29 cellular contexts compared by ENCODE assay signal in the genomic region with DNA sequence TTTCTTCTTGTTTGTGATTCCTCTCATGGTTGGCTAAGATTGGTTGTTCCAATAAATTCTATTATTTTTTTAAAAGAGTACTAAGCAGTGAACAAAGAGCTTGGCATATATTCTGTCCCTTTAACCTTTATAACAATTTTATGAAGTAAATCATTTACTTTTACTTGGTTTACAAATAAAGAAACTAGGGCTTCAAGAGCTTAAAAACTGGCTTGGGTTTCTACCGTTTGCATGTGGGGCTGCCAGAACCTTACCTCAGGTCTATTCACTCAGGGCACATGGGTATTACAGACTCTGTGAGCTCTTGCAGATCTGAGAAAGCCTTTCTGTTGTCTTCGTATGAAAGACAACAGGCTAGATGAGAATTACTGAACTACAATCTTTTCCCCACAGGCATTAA.
"Had no signal": no experiment of that assay in that cellular context is flagged by ENCODE, and none has a peak within 500 bp of the region (broad histone marks: within the 10 kb centered on the region; RNA-seq: fewer than 3 reads in every experiment).

No MANE protein-coding gene starts in this region.

- H3K27me3 ChIP-seq: ascending aorta, cardiac muscle cell, MG63 had no signal

- H3K9me3 Mint-ChIP-seq: central memory CD8-positive, alpha-beta T cell had no signal

- H3K4me2 ChIP-seq: PC-9 had no signal

- H3K4me3 Mint-ChIP-seq: activated CD4-positive, alpha-beta memory T cell treated with anti-CD3 and anti-CD28 coated beads, Interleukin-2, amount 10 ng/mL, durations not matched to agents 7 days and 5 days; activated CD8-positive, alpha-beta memory T cell treated with anti-CD3 and anti-CD28 coated beads, Interleukin-2, amount 10 ng/mL, durations not matched to agents 7 days and 5 days; activated naive CD4-positive, alpha-beta T cell treated with anti-CD3 and anti-CD28 coated beads, Interleukin-2, amount 10 ng/mL, durations not matched to agents 7 days and 5 days; activated naive CD8-positive, alpha-beta T cell treated with anti-CD3 and anti-CD28 coated beads, Interleukin-2, amount 10 ng/mL, durations not matched to agents 7 days and 5 days; central memory CD8-positive, alpha-beta T cell; T-cell had no signal

- ATAC-seq: Right ventricle myocardium inferior had no signal

- H3K27ac Mint-ChIP-seq: activated CD4-positive, alpha-beta memory T cell treated with anti-CD3 and anti-CD28 coated beads, Interleukin-2, amount 10 ng/mL, durations not matched to agents 7 days and 5 days; activated CD8-positive, alpha-beta memory T cell treated with anti-CD3 and anti-CD28 coated beads, Interleukin-2, amount 10 ng/mL, durations not matched to agents 7 days and 5 days; activated naive CD8-positive, alpha-beta T cell treated with anti-CD3 and anti-CD28 coated beads, Interleukin-2, amount 10 ng/mL, durations not matched to agents 7 days and 5 days; T-cell had no signal

- H3K27me3 Mint-ChIP-seq: activated CD4-positive, alpha-beta memory T cell treated with anti-CD3 and anti-CD28 coated beads, Interleukin-2, amount 10 ng/mL, durations not matched to agents 7 days and 5 days; activated CD8-positive, alpha-beta memory T cell treated with anti-CD3 and anti-CD28 coated beads, Interleukin-2, amount 10 ng/mL, durations not matched to agents 7 days and 5 days; activated naive CD4-positive, alpha-beta T cell treated with anti-CD3 and anti-CD28 coated beads, Interleukin-2, amount 10 ng/mL, durations not matched to agents 7 days and 5 days; activated naive CD8-positive, alpha-beta T cell treated with anti-CD3 and anti-CD28 coated beads, Interleukin-2, amount 10 ng/mL, durations not matched to agents 7 days and 5 days; central memory CD8-positive, alpha-beta T cell; T-cell had no signal

- H3K4me1 ChIP-seq: ascending aorta had no signal

- H3K27ac ChIP-seq: ascending aorta, cardiac muscle cell, PC-9, RWPE1 had no signal

- DNase-seq: activated CD4-positive, alpha-beta T cell treated with anti-CD3 and anti-CD28 coated beads, Interleukin-2, amount 50 U/mL, for 1 hour; activated CD8-positive, alpha-beta memory T cell treated with anti-CD3 and anti-CD28 coated beads for 24 hours; activated CD8-positive, alpha-beta memory T cell treated with anti-CD3 and anti-CD28 coated beads, Interleukin-2, amount 50 U/mL, for 48 hours; activated effector memory CD4-positive, alpha-beta T cell treated with Interleukin-2 at 50 U/mL for 16 hours; activated naive CD8-positive, alpha-beta T cell treated with anti-CD3 and anti-CD28 coated beads, Interleukin-2, amount 10 ng/mL, durations not matched to agents 7 days and 5 days; activated T-cell treated with anti-CD3 and anti-CD28 coated beads, Interleukin-2, amount 50 U/mL, for 48 hours; amygdala; KG1; MG63; NCI-H1048; NCI-H1105 treated with DMSO at 0.1 percent for 48 hours; NCI-H1436; NCI-H1694; NCI-H1930; NCI-H2081 treated with DMSO at 0.1 percent for 48 hours; NCI-H510A; NCI-H748 treated with DMSO at 0.1 percent for 48 hours; PC-9; SIG-M5; T-helper 9 cell had no signal

- H2AFZ ChIP-seq: PC-9 had no signal

- H3K4me3 ChIP-seq: ascending aorta, cardiac muscle cell, MG63, PC-9 had no signal

- H3K36me3 ChIP-seq: cardiac muscle cell, MG63 had no signal

- H3K9me3 ChIP-seq: ascending aorta, MG63 had no signal
